ENCODE assay signal across 9 cellular contexts in the genomic region with DNA sequence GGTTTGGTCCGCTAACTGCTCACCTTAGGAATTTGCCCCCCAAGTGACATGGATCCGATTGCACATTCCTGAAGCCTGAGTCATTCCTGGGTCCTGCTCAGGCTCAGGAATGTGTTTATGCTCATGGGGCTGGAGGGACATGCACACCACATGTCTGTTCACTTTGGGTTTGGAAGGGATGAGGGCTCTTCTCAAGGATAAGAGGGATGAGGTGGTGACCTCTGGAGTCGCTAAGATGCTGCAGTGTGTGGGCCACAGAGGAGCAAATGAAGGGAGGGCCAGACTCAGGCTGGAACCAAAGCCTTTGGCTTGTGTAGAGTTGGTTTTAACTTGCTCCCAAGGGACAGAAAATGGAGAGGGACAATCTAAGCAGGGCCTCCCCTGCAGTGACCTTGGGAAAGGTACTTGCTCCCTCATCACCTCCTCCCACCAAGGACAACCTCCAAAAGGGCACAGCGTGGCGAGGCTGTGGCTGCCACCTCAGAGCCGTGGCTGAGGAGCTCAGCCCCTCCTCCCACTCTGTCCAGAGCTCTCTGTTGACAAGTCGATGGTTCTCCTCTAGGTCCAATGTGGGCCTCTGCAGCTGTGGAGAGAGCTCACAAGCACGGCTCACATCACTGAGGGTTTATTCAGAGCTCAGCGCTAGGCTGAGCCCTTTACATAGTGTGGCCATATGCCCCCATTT.
DNase-seq lines count a peak whose midpoint lies in the region; ATAC-seq and TF ChIP-seq lines count a peak whose summit lies in the region.
"Had no signal": no experiment of that assay in that cellular context is flagged by ENCODE, and none has a peak within 500 bp of the region (broad histone marks: within the 10 kb centered on the region; RNA-seq: fewer than 3 reads in every experiment).

No MANE protein-coding gene starts in this region.

- no peak overlapping the region for H3K4me3 ChIP-seq in HFF-Myc (replicated peaks; ENCODE audit: low read depth, low read length)

- TF ChIP-seq CTCF in HFF-Myc (IDR thresholded peaks at IDR 0.05; ENCODE audit: low read depth, low read length, missing control alignments) (no peak), glutamatergic neuron (IDR thresholded peaks at IDR 0.05; ENCODE audit: partially characterized antibody, unreplicated experiment) (no peak)

- peaks cover 34% of the 10 kb centered on the region for H3K4me1 Mint-ChIP-seq in stimulated activated effector memory CD8-positive, alpha-beta T cell treated with anti-CD3 and anti-CD28 coated beads, Interleukin-12 subunit alpha, Interleukin-12 subunit beta, amount 100 ng/mL, for 72 hours
- peaks cover 1% of the 10 kb centered on the region for H3K4me1 Mint-ChIP-seq in glutamatergic neuron (ENCODE audit: low read depth, unreplicated experiment)
- H3K4me1 Mint-ChIP-seq: activated naive CD4-positive, alpha-beta T cell treated with anti-CD3 and anti-CD28 coated beads, Interleukin-2, amount 50 U/mL, for 24 hours had no signal

- peak; percentile 99 for DNase-seq in HFF-Myc (ENCODE audit: extremely low read depth, low read depth)
- peak; percentile 28 to 84 for DNase-seq in T47D (ENCODE audit: low read depth in 1 of 2, low spot score in 1 of 2)
- peak; percentile 81 for DNase-seq in iPS-NIHi7 (ENCODE audit: extremely low spot score)
- no peak for DNase-seq in stimulated activated effector memory CD8-positive, alpha-beta T cell treated with anti-CD3 and anti-CD28 coated beads, Interleukin-12 subunit alpha, Interleukin-12 subunit beta, amount 100 ng/mL, for 72 hours (ENCODE audit: low spot score in 2 of 2)
- no peak for DNase-seq in UCSD-AML1 (lab: John Stamatoyannopoulos, UW; ENCODE audit: unreplicated experiment)
- DNase-seq in GM19238 (ENCODE audit: insufficient read length, low spot score) = no peak
- no peak for DNase-seq in glutamatergic neuron

- no peak overlapping the region for H3K4me3 Mint-ChIP-seq in stimulated activated effector memory CD8-positive, alpha-beta T cell treated with anti-CD3 and anti-CD28 coated beads, Interleukin-12 subunit alpha, Interleukin-12 subunit beta, amount 100 ng/mL, for 72 hours
- H3K4me3 Mint-ChIP-seq in glutamatergic neuron (ENCODE audit: unreplicated experiment) = no peak overlapping the region
- H3K4me3 Mint-ChIP-seq: activated naive CD4-positive, alpha-beta T cell treated with anti-CD3 and anti-CD28 coated beads, Interleukin-2, amount 50 U/mL, for 24 hours had no signal

- H3K9me3 Mint-ChIP-seq in stimulated activated effector memory CD8-positive, alpha-beta T cell treated with anti-CD3 and anti-CD28 coated beads, Interleukin-12 subunit alpha, Interleukin-12 subunit beta, amount 100 ng/mL, for 72 hours = no peaks in the 10 kb centered on the region
- peaks cover 2% of the 10 kb centered on the region for H3K9me3 Mint-ChIP-seq in glutamatergic neuron (ENCODE audit: unreplicated experiment)
- H3K9me3 Mint-ChIP-seq: activated naive CD4-positive, alpha-beta T cell treated with anti-CD3 and anti-CD28 coated beads, Interleukin-2, amount 50 U/mL, for 24 hours had no signal

- peaks cover 1% of the 10 kb centered on the region for H3K27me3 Mint-ChIP-seq in glutamatergic neuron (ENCODE audit: unreplicated experiment)
- H3K27me3 Mint-ChIP-seq: activated naive CD4-positive, alpha-beta T cell treated with anti-CD3 and anti-CD28 coated beads, Interleukin-2, amount 50 U/mL, for 24 hours had no signal

- H3K36me3 Mint-ChIP-seq in stimulated activated effector memory CD8-positive, alpha-beta T cell treated with anti-CD3 and anti-CD28 coated beads, Interleukin-12 subunit alpha, Interleukin-12 subunit beta, amount 100 ng/mL, for 72 hours = no peaks in the 10 kb centered on the region
- H3K36me3 Mint-ChIP-seq in glutamatergic neuron (ENCODE audit: unreplicated experiment) = no peaks in the 10 kb centered on the region
- H3K36me3 Mint-ChIP-seq: activated naive CD4-positive, alpha-beta T cell treated with anti-CD3 and anti-CD28 coated beads, Interleukin-2, amount 50 U/mL, for 24 hours had no signal

- peak; percentile 34 for ATAC-seq in stimulated activated effector memory CD8-positive, alpha-beta T cell treated with anti-CD3 and anti-CD28 coated beads, Interleukin-12 subunit alpha, Interleukin-12 subunit beta, amount 100 ng/mL, for 72 hours
- no peak for ATAC-seq in GM19397 (IDR thresholded peaks at IDR 0.05; ENCODE audit: unreplicated experiment)

- in situ Hi-C loops in T47D (cut with HindIII; ENCODE audit: low pct_unique_long_range_greater_than_20kb, low sequenced_read_pairs) = no loop called here

- H3K27ac Mint-ChIP-seq in stimulated activated effector memory CD8-positive, alpha-beta T cell treated with anti-CD3 and anti-CD28 coated beads, Interleukin-12 subunit alpha, Interleukin-12 subunit beta, amount 100 ng/mL, for 72 hours = no peak overlapping the region
- no peak overlapping the region for H3K27ac Mint-ChIP-seq in glutamatergic neuron (ENCODE audit: unreplicated experiment)
- H3K27ac Mint-ChIP-seq: activated naive CD4-positive, alpha-beta T cell treated with anti-CD3 and anti-CD28 coated beads, Interleukin-2, amount 50 U/mL, for 24 hours had no signal

Comparison
In these comparisons a context has a peak if more than half of its experiments do, and no peak if none do; other contexts are left out.
1. DNase-seq: peak in HFF-Myc (single experiment), T47D (2 of 2) and iPS-NIHi7 (single experiment); none in stimulated activated effector memory CD8-positive, alpha-beta T cell treated with anti-CD3 and anti-CD28 coated beads, Interleukin-12 subunit alpha, Interleukin-12 subunit beta, amount 100 ng/mL, for 72 hours (0 of 2), UCSD-AML1 (single experiment), GM19238 (single experiment) and glutamatergic neuron (single experiment).